In genomic region chr17:5758651-5759050, GRCh38 we compare ENCODE assay signal across 1 cellular context.
TF ChIP-seq lines count a peak whose summit lies in the region.

No MANE protein-coding gene starts in this region.

TF ChIP-seq in IMR-90, 13 proteins besides CTCF, POLR2A, EP300 and RAD21 (continued from another document):
- TF ChIP-seq CHD1 (IDR thresholded peaks at IDR 0.05; ENCODE audit: low read depth, low read length) (no peak), NFE2L2 (IDR thresholded peaks at IDR 0.05; ENCODE audit: low read depth, low read length) (no peak)
